In genomic region chr17:19744922-19745757, GRCh38 we compare ENCODE assay signal across 8 cellular contexts. TPM values are rescaled to one million over a fixed set of nuclear protein-coding genes. Genes with fewer than 3 reads are reported as not detected.
DNase-seq lines count a peak whose midpoint lies in the region; ATAC-seq, FAIRE-seq and TF ChIP-seq lines count a peak whose summit lies in the region.

No MANE protein-coding gene starts in this region.

- H3K27me3 ChIP-seq in mammary epithelial cell (ENCODE audit: insufficient read depth, low read length), result no peaks in the 10 kb centered on the region

- no peak overlapping the region for H3K27ac Mint-ChIP-seq in WTC11

- peak overlapping the region; percentile 68 for H3K4me2 ChIP-seq in mammary epithelial cell (ENCODE audit: insufficient read depth, low read depth, low read length)

- H3K36me3 Mint-ChIP-seq in WTC11, result no peaks in the 10 kb centered on the region

- peaks cover 22% of the 10 kb centered on the region for H3K4me1 Mint-ChIP-seq in WTC11

- peaks cover 34% of the 10 kb centered on the region for H3K4me1 ChIP-seq in mammary epithelial cell (ENCODE audit: insufficient read depth, low read length)

- H2AFZ ChIP-seq in mammary epithelial cell (ENCODE audit: low read depth, low read length), result peak overlapping the region; percentile 85

- DNase-seq in GM12891 (ENCODE audit: insufficient read length, low spot score), result peak; percentile 92
- DNase-seq in MV-4-11 (lab: John Stamatoyannopoulos, UW), result peak; percentile 49
- DNase-seq in WTC11 (ENCODE audit: low spot score), result peak; percentile 99
- peak; percentile 57 for DNase-seq in mammary epithelial cell
- DNase-seq in iPS-NIHi7 (ENCODE audit: extremely low spot score), result peak; percentile 95
- no peak for DNase-seq in NAMALWA (ENCODE audit: low spot score)
- no peak for DNase-seq in GDM1 (lab: John Stamatoyannopoulos, UW)

- peak; percentile 97 for TF ChIP-seq CTCF in WTC11 (IDR thresholded peaks at IDR 0.05)
- peak; percentile 87 to 94 for TF ChIP-seq CTCF in mammary epithelial cell (conservative IDR thresholded peaks at IDR 0.05 in 1 of 2, IDR thresholded peaks at IDR 0.05 in 1 of 2; ENCODE audit: extremely low read depth in 1 of 2, insufficient read depth in 1 of 2, low read depth in 1 of 2, low read length in 2 of 2)

- in situ Hi-C loops in mammary epithelial cell (cut with MboI; ENCODE audit: low sequenced_read_pairs in 2 of 2), result no loop called here

- H3K27me3 Mint-ChIP-seq in WTC11 (ENCODE audit: low read depth), result peaks cover 13% of the 10 kb centered on the region; the same call in 1 of the 2 replicates

- no peak overlapping the region for H3K9ac ChIP-seq in mammary epithelial cell (ENCODE audit: insufficient read depth, low read length)

- H3K4me3 Mint-ChIP-seq in WTC11, result peak overlapping the region; percentile 54

- no peaks in the 10 kb centered on the region for H3K36me3 ChIP-seq in mammary epithelial cell (ENCODE audit: insufficient read depth, low read length)

- H3K27ac ChIP-seq in mammary epithelial cell (ENCODE audit: insufficient read depth, low read depth, low read length) (no peak overlapping the region), skin epidermis (peak overlapping the region in 20 of 21 experiments; percentile 14 to 93 (median 79))

- peak; percentile 92 for ATAC-seq in WTC11

- H3K9me3 ChIP-seq in mammary epithelial cell (replicated peaks; ENCODE audit: insufficient read depth, low read length), result no peaks in the 10 kb centered on the region

- CTCF ChIA-PET in WTC11 (lab: Charles Lee) (interaction anchor here (0.5 to 5.7 kb wide), 55 partner anchors 8 to 892 kb away, joined by 3 to 91 read pairs (median 5); partner anchors contain the start of genes ALDH3A2, B9D1, MAPK7 and SLC47A1), mammary epithelial cell (lab: Charles Lee; ENCODE audit: low non-redundant PET) (interaction anchor here (0.6 to 1.6 kb wide), 8 partner anchors 8 to 831 kb away, joined by 3 to 6 read pairs (median 4); no protein-coding TSS in a partner anchor)

- H3K4me3 ChIP-seq in mammary epithelial cell (replicated peaks in 1 of 3; ENCODE audit: insufficient read depth in 1 of 3, low read depth in 2 of 3, low read length in 3 of 3) (peak overlapping the region in 1 of 3 experiments; percentile 12), skin epidermis (peak overlapping the region; percentile 31 to 47 (median 38))

- TF ChIP-seq POLR2A in GM12891 (IDR thresholded peaks at IDR 0.05; ENCODE audit: low read depth, low read length), result 0 out of 2 replicates have a peak, but pooled peaks have one; percentile 41

- POLR2A ChIA-PET in WTC11 (lab: Charles Lee), result interaction anchor here (0.6 to 1.8 kb wide), 6 partner anchors 17 to 382 kb away, joined by 3 to 6 read pairs (median 3); partner anchors contain the start of gene ALDH3A2

- FAIRE-seq in GM12891 (lab: Jason Lieb, UNC), result peak; percentile 99

- 16% methylated on average over 25 of the region's 50 CpGs for WGBS in mammary epithelial cell (ENCODE audit: low coverage, missing lambda C conversion rate)

- H3K9me3 Mint-ChIP-seq in WTC11, result no peaks in the 10 kb centered on the region

- dilution Hi-C loops in mammary epithelial cell (cut with HindIII; ENCODE audit: low sequenced_read_pairs), result no loop called here

- no peaks in the 10 kb centered on the region for H3K79me2 ChIP-seq in mammary epithelial cell (ENCODE audit: insufficient read depth, low read length)

- no TSS peak for BruUV-seq in mammary epithelial cell (replicated peaks; lab: Mats Ljungman, UMichigan)

- no peaks in the 10 kb centered on the region for H4K20me1 ChIP-seq in mammary epithelial cell (ENCODE audit: insufficient read depth, low read length)

- intact Hi-C loops in mammary epithelial cell (cut with micrococcal nuclease), result loop anchor here (2.0 kb wide), 1 partner anchor 96 kb away; the partner anchor contains the start of gene ALDH3A2

TF ChIP-seq in GM12891, 5 proteins besides CTCF, POLR2A, EP300 and RAD21:
- TF ChIP-seq POLR2AphosphoS5 (IDR thresholded peaks at IDR 0.05; ENCODE audit: low read depth, low read length) (no peak), TAF1 (IDR thresholded peaks at IDR 0.05; ENCODE audit: low read depth, low read length) (peak; percentile 45; the same call in 1 of the 2 replicates), PAX5 (IDR thresholded peaks at IDR 0.05; ENCODE audit: insufficient read depth, low read length, severe bottlenecking) (no peak), POU2F2 (IDR thresholded peaks at IDR 0.05; ENCODE audit: low read depth, low read length) (no peak), SPI1 (IDR thresholded peaks at IDR 0.05; ENCODE audit: low read depth, low read length) (no peak)

TF ChIP-seq in WTC11, 78 proteins besides CTCF, POLR2A, EP300 and RAD21 (continues in another document):
- TF ChIP-seq E2F5 (CRISPR knock-in tag; IDR thresholded peaks at IDR 0.05) (peak; percentile 49; the same call in 1 of the 2 replicates), CBFB (CRISPR knock-in tag; IDR thresholded peaks at IDR 0.05; ENCODE audit: low read depth) (no peak), ZNF317 (CRISPR knock-in tag; IDR thresholded peaks at IDR 0.05; ENCODE audit: borderline replicate concordance, low read depth) (peak; percentile 60; the same call in 1 of the 2 replicates), FOXK1 (CRISPR knock-in tag; IDR thresholded peaks at IDR 0.05) (peak; percentile 84; the same call in 1 of the 2 replicates), FOXP4 (CRISPR knock-in tag; IDR thresholded peaks at IDR 0.05) (peak; percentile 86; the same call in 1 of the 2 replicates), ZMAT4 (CRISPR knock-in tag; IDR thresholded peaks at IDR 0.05) (no peak), MYBL2 (CRISPR knock-in tag; IDR thresholded peaks at IDR 0.05) (peak; percentile 64; the same call in 1 of the 2 replicates), GTF2I (CRISPR knock-in tag; conservative IDR thresholded peaks at IDR 0.05) (no peak), ZBTB43 (CRISPR knock-in tag; IDR thresholded peaks at IDR 0.05) (peak; percentile 85), ATF3 (CRISPR knock-in tag; conservative IDR thresholded peaks at IDR 0.05) (no peak), ZNF121 (CRISPR knock-in tag; IDR thresholded peaks at IDR 0.05) (no peak), USF1 (CRISPR knock-in tag; IDR thresholded peaks at IDR 0.05) (peak; percentile 47; the same call in 1 of the 2 replicates), SOX15 (CRISPR knock-in tag; IDR thresholded peaks at IDR 0.05) (no peak), ZNF263 (CRISPR knock-in tag; IDR thresholded peaks at IDR 0.05; ENCODE audit: low read depth) (no peak)

RNA-seq across cellular contexts. Expression of gene ALDH3A1, which starts 3.0 kb away (rescaled TPM):
- polyA plus RNA-seq in GM12891 (2012; ENCODE audit: low read depth, missing spikeins), result 1.1 TPM
- total RNA-seq in WTC11 (2021), result 0.35 to 1.1 TPM (median 0.53 TPM) in 3 replicates
- 10 to 100 TPM in 1 of 2 donors, under 1 TPM in 1; 0.49 to 21.8 TPM for total RNA-seq in mammary epithelial cell
- polyA plus RNA-seq in mammary epithelial cell, result 6.9 TPM
- 16.7 TPM for polyA minus RNA-seq in mammary epithelial cell

RNA-seq across cellular contexts. Expression of gene SLC47A2, which starts 28.8 kb away (rescaled TPM):
- not detected for polyA plus RNA-seq in GM12891 (2012; ENCODE audit: low read depth, missing spikeins)
- total RNA-seq in WTC11 (2021) (not detected in 3 replicates), mammary epithelial cell (1 to 10 TPM; 1.5 to 9.5 TPM)
- 0.60 TPM for polyA plus RNA-seq in mammary epithelial cell
- polyA minus RNA-seq in mammary epithelial cell, result 3.0 TPM

Comparison
In these comparisons a context has a peak if more than half of its experiments do, and no peak if none do; other contexts are left out.
1. DNase-seq: peak in GM12891 (single experiment), MV-4-11 (single experiment), WTC11 (single experiment), mammary epithelial cell (single experiment) and iPS-NIHi7 (single experiment); none in NAMALWA (single experiment) and GDM1 (single experiment).